1 cellular context compared by ENCODE assay signal in the genomic region with DNA sequence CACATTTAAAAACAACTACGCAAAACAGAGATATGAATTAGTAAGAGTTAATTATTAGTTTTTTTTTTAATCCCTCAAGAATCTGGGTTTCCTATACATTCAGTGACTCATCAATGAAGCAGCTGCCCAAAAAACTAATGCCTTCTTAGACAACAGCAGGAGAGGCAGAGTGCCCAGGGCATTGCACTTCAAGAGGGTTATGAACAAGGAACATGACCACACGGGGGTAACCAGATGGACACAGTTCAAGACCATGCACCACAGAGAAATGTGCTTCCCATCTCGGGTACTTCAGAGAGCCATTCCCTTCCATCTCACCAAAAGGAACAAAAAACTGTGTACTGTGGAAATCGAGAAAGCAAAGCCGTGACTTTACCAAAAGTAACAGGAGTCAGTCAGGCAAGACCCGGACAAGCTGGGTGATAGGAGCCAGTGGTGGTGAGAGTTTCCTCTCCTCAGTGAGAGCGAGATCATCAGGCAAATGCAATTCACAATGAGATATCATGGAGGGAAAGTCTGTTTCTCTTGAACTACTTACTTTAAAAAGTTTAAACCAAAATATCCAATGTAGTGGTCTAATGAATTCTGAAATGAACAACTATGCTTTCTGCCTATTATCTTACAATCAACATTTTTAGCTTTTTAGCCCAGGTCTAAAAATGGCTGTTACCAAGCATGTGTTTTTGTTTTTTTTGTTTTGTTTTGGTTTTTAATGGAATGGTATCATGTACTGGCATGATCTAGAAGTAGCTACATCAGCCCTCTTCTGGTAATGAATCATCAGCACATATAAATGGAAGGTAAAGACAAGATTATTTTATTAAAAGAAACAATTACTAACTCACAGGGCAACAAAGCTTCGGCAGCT.
TF ChIP-seq lines count a peak whose summit lies in the region.

No MANE protein-coding gene starts in this region.

TF ChIP-seq in IMR-90, 13 proteins besides CTCF, POLR2A, EP300 and RAD21:
- TF ChIP-seq SMC3 (IDR thresholded peaks at IDR 0.05; ENCODE audit: low read depth, low read length) (no peak), USF2 (IDR thresholded peaks at IDR 0.05; ENCODE audit: low read depth, low read length) (no peak), CHD1 (IDR thresholded peaks at IDR 0.05; ENCODE audit: low read depth, low read length) (no peak), RCOR1 (IDR thresholded peaks at IDR 0.05; ENCODE audit: insufficient replicate concordance, low read length) (no peak), MXI1 (IDR thresholded peaks at IDR 0.05; ENCODE audit: borderline replicate concordance, low read depth, low read length) (no peak), RFX5 (IDR thresholded peaks at IDR 0.05; ENCODE audit: low read depth, low read length) (no peak), BHLHE40 (IDR thresholded peaks at IDR 0.05; ENCODE audit: low read depth, low read length) (no peak), MAFK (IDR thresholded peaks at IDR 0.05; ENCODE audit: low read depth, low read length) (no peak), CEBPB (IDR thresholded peaks at IDR 0.05; ENCODE audit: low read depth, low read length) (no peak), MAZ (IDR thresholded peaks at IDR 0.05; ENCODE audit: borderline replicate concordance, low read depth, low read length) (no peak), NFE2L2 (IDR thresholded peaks at IDR 0.05; ENCODE audit: low read depth, low read length) (no peak), FOS (IDR thresholded peaks at IDR 0.05; ENCODE audit: low read depth, low read length) (no peak)
- TF ChIP-seq, protein P1, sequence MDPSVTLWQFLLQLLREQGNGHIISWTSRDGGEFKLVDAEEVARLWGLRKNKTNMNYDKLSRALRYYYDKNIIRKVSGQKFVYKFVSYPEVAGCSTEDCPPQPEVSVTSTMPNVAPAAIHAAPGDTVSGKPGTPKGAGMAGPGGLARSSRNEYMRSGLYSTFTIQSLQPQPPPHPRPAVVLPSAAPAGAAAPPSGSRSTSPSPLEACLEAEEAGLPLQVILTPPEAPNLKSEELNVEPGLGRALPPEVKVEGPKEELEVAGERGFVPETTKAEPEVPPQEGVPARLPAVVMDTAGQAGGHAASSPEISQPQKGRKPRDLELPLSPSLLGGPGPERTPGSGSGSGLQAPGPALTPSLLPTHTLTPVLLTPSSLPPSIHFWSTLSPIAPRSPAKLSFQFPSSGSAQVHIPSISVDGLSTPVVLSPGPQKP (IDR thresholded peaks at IDR 0.05; ENCODE audit: borderline replicate concordance, low read depth, low read length), result no peak
